ENCODE assay signal across 9 cellular contexts in the genomic region with DNA sequence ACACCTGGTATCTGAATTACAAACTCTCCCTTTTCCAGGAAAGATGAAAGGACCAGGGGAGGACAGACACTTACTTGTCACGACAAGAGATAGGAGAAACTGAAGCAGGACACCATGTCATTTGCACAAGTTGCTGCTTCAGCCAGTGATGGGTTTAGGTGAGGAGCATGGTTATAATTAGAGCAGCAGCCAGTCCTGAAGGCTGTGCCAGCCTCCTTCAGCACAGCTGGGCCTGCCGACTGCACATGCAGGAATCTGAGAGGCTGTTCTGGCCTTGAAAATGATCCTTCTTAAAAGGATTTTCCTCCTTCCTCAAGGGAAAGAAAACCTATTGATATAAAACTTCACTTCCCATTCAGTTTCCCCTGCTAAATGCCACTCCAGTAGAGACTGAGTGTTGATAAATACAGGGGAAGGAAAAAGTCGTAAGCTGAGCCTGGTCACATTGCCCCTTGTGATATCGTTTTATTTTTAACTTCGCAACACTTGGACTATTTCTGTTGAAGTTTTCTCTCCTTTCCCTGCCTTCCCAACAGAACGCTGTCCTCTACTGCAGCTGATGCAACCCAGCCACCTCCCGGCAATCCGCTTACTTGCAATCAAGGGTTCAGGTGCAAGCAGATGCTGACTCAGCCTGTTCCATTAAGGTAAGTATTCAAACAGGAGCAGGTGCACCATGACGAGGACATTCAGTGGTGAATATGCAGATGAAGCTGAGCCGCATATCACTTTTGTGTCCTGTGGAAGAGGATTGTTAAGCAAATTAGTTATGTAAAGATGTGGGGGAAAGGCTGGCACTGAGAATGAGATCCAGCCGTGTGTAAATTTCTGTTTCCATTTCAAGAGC. TPM values are rescaled to one million over a fixed set of nuclear protein-coding genes. Genes with fewer than 3 reads are reported as not detected.
A peak's percentile ranks its signal among the peaks of the same experiment; 100 is the strongest.
DNase-seq lines count a peak whose midpoint lies in the region; ATAC-seq and TF ChIP-seq lines count a peak whose summit lies in the region.
"Had no signal": no experiment of that assay in that cellular context is flagged by ENCODE, and none has a peak within 500 bp of the region (broad histone marks: within the 10 kb centered on the region; RNA-seq: fewer than 3 reads in every experiment).

A gene with protein sequence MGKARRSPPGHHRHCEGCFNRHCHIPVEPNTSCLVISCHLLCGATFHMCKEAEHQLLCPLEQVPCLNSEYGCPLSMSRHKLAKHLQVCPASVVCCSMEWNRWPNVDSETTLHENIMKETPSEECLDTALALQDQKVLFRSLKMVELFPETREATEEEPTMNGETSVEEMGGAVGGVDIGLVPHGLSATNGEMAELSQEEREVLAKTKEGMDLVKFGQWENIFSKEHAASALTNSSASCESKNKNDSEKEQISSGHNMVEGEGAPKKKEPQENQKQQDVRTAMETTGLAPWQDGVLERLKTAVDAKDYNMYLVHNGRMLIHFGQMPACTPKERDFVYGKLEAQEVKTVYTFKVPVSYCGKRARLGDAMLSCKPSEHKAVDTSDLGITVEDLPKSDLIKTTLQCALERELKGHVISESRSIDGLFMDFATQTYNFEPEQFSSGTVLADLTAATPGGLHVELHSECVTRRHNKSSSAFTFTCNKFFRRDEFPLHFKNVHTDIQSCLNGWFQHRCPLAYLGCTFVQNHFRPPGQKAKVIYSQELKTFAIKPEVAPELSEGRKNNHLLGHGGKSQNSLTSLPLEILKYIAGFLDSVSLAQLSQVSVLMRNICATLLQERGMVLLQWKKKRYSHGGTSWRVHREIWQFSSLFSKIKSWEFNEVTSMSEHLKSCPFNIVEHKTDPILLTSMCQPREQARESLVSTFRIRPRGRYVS (plus strand): TSS at position 524 of the 847 bp plus-strand sequence. CDS start 27,197 bp downstream, outside the sequence.

- peak within 1 kb of the TSS; percentile 39 to 42 for H3K27ac ChIP-seq in tibial artery
- H3K27ac ChIP-seq: 22Rv1 had no signal

- H3K4me3 ChIP-seq in tibial artery: no peak within 1 kb of the TSS

- peaks cover 0 to 30% (median 7%) of the 10 kb centered on the region in 4 donors for H3K4me1 ChIP-seq in tibial artery

- DNase-seq in DMS 273 (lab: John Stamatoyannopoulos, UW; ENCODE audit: unreplicated experiment) (peak; percentile 58), DMS 273 treated with DMSO at 0.1 percent for 48 hours (lab: John Stamatoyannopoulos, UW) (no peak), NCI-H510A (lab: John Stamatoyannopoulos, UW) (peak; percentile 45), left cardiac atrium (peak; percentile 31), tibial artery (no peak), dedifferentiated amniotic fluid mesenchymal stem cell (ENCODE audit: extremely low spot score) (no peak)
- no peak for DNase-seq in stimulated activated naive CD8-positive, alpha-beta T cell treated with anti-CD3 and anti-CD28 coated beads, Interleukin-15, Interleukin-2, amounts not matched to agents 100 U/mL and 50 U/mL, for 24 hours
- DNase-seq in activated T-cell treated with anti-CD3 and anti-CD28 coated beads, Interleukin-2, amount 50 U/mL, for 48 hours: no peak

- no peaks in the 10 kb centered on the region for H3K27me3 ChIP-seq in tibial artery

- H3K36me3 ChIP-seq in tibial artery: no peaks in the 10 kb centered on the region

- peak; percentile 79 to 85 for ATAC-seq in left cardiac atrium
- no peak for ATAC-seq in stimulated activated naive CD8-positive, alpha-beta T cell treated with anti-CD3 and anti-CD28 coated beads, Interleukin-15, Interleukin-2, amounts not matched to agents 100 U/mL and 50 U/mL, for 24 hours

- no peaks in the 10 kb centered on the region for H3K9me3 ChIP-seq in tibial artery

- no peak for TF ChIP-seq CTCF in tibial artery (IDR thresholded peaks at IDR 0.05)

- intact Hi-C loops in left cardiac atrium (cut with DNase I) (no loop called here), tibial artery (cut with DNase I; ENCODE audit: low total_unique reads) (no loop called here)

RNA-seq across cellular contexts. Expression of the gene that starts here (rescaled TPM):
- 100 to 1,000 TPM; 116 to 146 TPM for total RNA-seq in left cardiac atrium

Comparison
In these comparisons a context has a peak if more than half of its experiments do, and no peak if none do; other contexts are left out.
1. DNase-seq: peak in DMS 273 (single experiment), NCI-H510A (single experiment) and left cardiac atrium (single experiment); none in DMS 273 treated with DMSO at 0.1 percent for 48 hours (single experiment), tibial artery (0 of 2), dedifferentiated amniotic fluid mesenchymal stem cell (single experiment), stimulated activated naive CD8-positive, alpha-beta T cell treated with anti-CD3 and anti-CD28 coated beads, Interleukin-15, Interleukin-2, amounts not matched to agents 100 U/mL and 50 U/mL, for 24 hours (single experiment) and activated T-cell treated with anti-CD3 and anti-CD28 coated beads, Interleukin-2, amount 50 U/mL, for 48 hours (0 of 2).